1 cellular context compared by ENCODE assay signal in the genomic region with DNA sequence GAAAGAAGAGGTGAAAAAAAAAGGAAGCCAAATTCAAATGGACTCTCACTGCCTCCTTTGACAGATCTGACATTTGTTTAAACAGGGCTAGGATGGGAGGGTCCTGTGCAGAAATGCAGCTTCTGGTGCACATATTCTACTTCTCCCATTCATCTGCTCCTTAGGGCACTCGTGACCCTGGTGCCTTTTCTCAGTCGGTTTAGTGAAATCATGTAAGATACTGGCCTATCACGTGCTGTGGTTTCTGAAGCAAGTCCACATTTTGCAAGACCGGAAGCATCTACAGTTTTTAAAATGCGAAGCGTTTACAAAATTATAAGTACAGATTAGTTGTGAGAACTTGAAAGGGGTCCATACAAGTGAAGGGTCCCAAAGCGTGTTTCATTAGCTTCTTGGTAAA.
TF ChIP-seq lines count a peak whose summit lies in the region.

No MANE protein-coding gene starts in this region.

TF ChIP-seq in WTC11, 78 proteins besides CTCF, POLR2A, EP300 and RAD21 (continued from another document):
- TF ChIP-seq E2F4 (CRISPR knock-in tag; IDR thresholded peaks at IDR 0.05; ENCODE audit: borderline replicate concordance, low read depth) = no peak
- TF ChIP-seq ZNF425 (CRISPR knock-in tag; conservative IDR thresholded peaks at IDR 0.05) = no peak
- no peak for TF ChIP-seq PRDM15 (CRISPR knock-in tag; IDR thresholded peaks at IDR 0.05)
- TF ChIP-seq GABPB1 (CRISPR knock-in tag; IDR thresholded peaks at IDR 0.05) = no peak
- no peak for TF ChIP-seq NR2C2 (CRISPR knock-in tag; IDR thresholded peaks at IDR 0.05)
- TF ChIP-seq ATF3 (CRISPR knock-in tag; conservative IDR thresholded peaks at IDR 0.05) = no peak
- TF ChIP-seq NR3C1 (CRISPR knock-in tag; conservative IDR thresholded peaks at IDR 0.05; ENCODE audit: low read depth) = no peak
- TF ChIP-seq KAT7 (CRISPR knock-in tag; IDR thresholded peaks at IDR 0.05; ENCODE audit: borderline replicate concordance) = no peak
- TF ChIP-seq, protein P1, sequence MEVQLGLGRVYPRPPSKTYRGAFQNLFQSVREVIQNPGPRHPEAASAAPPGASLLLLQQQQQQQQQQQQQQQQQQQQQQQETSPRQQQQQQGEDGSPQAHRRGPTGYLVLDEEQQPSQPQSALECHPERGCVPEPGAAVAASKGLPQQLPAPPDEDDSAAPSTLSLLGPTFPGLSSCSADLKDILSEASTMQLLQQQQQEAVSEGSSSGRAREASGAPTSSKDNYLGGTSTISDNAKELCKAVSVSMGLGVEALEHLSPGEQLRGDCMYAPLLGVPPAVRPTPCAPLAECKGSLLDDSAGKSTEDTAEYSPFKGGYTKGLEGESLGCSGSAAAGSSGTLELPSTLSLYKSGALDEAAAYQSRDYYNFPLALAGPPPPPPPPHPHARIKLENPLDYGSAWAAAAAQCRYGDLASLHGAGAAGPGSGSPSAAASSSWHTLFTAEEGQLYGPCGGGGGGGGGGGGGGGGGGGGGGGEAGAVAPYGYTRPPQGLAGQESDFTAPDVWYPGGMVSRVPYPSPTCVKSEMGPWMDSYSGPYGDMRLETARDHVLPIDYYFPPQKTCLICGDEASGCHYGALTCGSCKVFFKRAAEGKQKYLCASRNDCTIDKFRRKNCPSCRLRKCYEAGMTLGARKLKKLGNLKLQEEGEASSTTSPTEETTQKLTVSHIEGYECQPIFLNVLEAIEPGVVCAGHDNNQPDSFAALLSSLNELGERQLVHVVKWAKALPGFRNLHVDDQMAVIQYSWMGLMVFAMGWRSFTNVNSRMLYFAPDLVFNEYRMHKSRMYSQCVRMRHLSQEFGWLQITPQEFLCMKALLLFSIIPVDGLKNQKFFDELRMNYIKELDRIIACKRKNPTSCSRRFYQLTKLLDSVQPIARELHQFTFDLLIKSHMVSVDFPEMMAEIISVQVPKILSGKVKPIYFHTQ (CRISPR knock-in tag; IDR thresholded peaks at IDR 0.05) = no peak
- TF ChIP-seq CREB1 (CRISPR knock-in tag; IDR thresholded peaks at IDR 0.05) = no peak
- TF ChIP-seq SOX15 (CRISPR knock-in tag; IDR thresholded peaks at IDR 0.05) = no peak
